ENCODE assay signal across 8 cellular contexts in the genomic region with DNA sequence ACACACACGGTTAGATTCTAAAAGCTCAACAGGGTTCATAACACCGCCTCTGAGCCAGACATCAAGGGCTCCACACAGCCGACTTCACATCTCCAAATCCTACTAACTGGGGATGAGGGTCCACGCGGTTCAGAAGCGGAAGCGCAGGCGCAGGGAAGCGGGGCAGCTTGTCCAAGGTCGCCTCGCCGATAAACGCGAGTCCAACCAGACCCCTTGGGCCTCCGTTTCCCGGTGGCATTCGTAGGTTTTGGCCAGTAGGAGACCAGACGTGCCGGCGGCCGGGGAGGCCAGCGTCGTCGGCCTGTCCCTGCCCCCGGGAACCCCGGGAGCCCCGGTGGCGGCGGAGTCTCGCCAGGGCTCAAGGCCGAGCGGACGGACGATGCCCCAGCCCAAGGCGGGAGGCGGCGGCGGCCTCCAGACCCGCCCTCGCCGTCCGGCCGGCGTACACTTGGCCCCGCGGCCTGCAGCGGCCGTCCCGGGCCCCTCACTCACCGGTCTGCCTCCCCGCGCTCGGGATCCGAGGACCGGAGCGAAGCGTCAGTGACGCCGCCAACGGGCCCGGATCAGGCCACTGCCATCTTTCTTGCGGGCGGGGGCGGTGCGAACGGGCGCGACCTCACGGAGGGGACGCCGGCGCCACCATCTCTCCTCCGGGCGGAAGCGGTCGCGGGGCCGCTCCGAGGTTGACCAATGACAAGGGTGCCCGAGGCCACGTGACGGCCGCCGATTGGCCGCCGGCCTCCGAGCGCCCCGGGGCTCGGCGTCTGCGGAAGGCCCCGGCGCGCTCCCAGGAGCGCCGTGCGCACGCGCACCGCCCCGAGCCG. TPM values are rescaled to one million over a fixed set of nuclear protein-coding genes. Genes with fewer than 3 reads are reported as not detected.
A peak's percentile ranks its signal among the peaks of the same experiment; 100 is the strongest.
DNase-seq lines count a peak whose midpoint lies in the region; ATAC-seq and TF ChIP-seq lines count a peak whose summit lies in the region.

A gene with protein sequence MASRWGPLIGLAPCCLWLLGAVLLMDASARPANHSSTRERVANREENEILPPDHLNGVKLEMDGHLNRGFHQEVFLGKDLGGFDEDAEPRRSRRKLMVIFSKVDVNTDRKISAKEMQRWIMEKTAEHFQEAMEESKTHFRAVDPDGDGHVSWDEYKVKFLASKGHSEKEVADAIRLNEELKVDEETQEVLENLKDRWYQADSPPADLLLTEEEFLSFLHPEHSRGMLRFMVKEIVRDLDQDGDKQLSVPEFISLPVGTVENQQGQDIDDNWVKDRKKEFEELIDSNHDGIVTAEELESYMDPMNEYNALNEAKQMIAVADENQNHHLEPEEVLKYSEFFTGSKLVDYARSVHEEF (minus strand): TSS at position 602 of the 824 bp plus-strand sequence. CDS start 3,229 bp downstream, outside the sequence.

- peaks cover 5 to 10% of the 10 kb centered on the region in 2 donors for H3K36me3 ChIP-seq in prostate gland

- H3K27ac ChIP-seq in angular gyrus (ENCODE audit: low read depth, low read length), result peak within 1 kb of the TSS; percentile 82
- peak within 1 kb of the TSS; percentile 79 to 92 for H3K27ac ChIP-seq in prostate gland

- DNase-seq in NCI-H187 treated with DMSO at 0.1 percent for 48 hours (lab: John Stamatoyannopoulos, UW) (peak; percentile 84), T-helper 2 cell (peak; percentile 94 to 99 (median 95)), left ventricle myocardium superior (peak; percentile 98), prostate gland (ENCODE audit: low spot score) (peak; percentile 96), ureter (ENCODE audit: low spot score) (peak; percentile 96)

- peak; percentile 87 for ATAC-seq in GM18505 (IDR thresholded peaks at IDR 0.05; ENCODE audit: unreplicated experiment)
- ATAC-seq in HG02970 (IDR thresholded peaks at IDR 0.05; ENCODE audit: low FRiP score, unreplicated experiment), result peak; percentile 94
- peak; percentile 97 for ATAC-seq in left ventricle myocardium superior

- H3K27me3 ChIP-seq in prostate gland (replicated peaks; ENCODE audit: insufficient read depth), result no peaks in the 10 kb centered on the region

- TF ChIP-seq CTCF in prostate gland (IDR thresholded peaks at IDR 0.05), result peak in 1 of 4 experiments; percentile 7

- under 1% methylated on average over 47 of the region's 103 CpGs for WGBS in prostate gland

- intact Hi-C loops in left ventricle myocardium superior (cut with micrococcal nuclease), result no loop called here
- intact Hi-C loops in prostate gland (cut with DNase I), result no loop called here

- H3K9me3 ChIP-seq in prostate gland, result no peaks in the 10 kb centered on the region

- H3K4me1 ChIP-seq in prostate gland (replicated peaks), result peaks cover 15% of the 10 kb centered on the region

- TF ChIP-seq POLR2A in GM18505 (IDR thresholded peaks at IDR 0.05; ENCODE audit: borderline replicate concordance, extremely low read depth, insufficient read depth, insufficient read length) (peak; percentile 94), prostate gland (IDR thresholded peaks at IDR 0.05) (peak; percentile 67)

- H3K4me3 ChIP-seq in prostate gland, result peak within 1 kb of the TSS; percentile 78 to 95

RNA-seq across cellular contexts. Expression of the gene that starts here (rescaled TPM):
- 117 TPM for total RNA-seq in left ventricle myocardium superior
- total RNA-seq in prostate gland, result 100 to 1,000 TPM; 177 to 185 TPM
- total RNA-seq in ureter, result 134 TPM

Comparison
In these comparisons a context has a peak if more than half of its experiments do, and no peak if none do; other contexts are left out.
1. Peak in every context shown above with its lines: DNase-seq, ATAC-seq, H3K4me3 ChIP-seq and H3K27ac ChIP-seq.